ENCODE assay signal across 1 cellular context in the genomic region with DNA sequence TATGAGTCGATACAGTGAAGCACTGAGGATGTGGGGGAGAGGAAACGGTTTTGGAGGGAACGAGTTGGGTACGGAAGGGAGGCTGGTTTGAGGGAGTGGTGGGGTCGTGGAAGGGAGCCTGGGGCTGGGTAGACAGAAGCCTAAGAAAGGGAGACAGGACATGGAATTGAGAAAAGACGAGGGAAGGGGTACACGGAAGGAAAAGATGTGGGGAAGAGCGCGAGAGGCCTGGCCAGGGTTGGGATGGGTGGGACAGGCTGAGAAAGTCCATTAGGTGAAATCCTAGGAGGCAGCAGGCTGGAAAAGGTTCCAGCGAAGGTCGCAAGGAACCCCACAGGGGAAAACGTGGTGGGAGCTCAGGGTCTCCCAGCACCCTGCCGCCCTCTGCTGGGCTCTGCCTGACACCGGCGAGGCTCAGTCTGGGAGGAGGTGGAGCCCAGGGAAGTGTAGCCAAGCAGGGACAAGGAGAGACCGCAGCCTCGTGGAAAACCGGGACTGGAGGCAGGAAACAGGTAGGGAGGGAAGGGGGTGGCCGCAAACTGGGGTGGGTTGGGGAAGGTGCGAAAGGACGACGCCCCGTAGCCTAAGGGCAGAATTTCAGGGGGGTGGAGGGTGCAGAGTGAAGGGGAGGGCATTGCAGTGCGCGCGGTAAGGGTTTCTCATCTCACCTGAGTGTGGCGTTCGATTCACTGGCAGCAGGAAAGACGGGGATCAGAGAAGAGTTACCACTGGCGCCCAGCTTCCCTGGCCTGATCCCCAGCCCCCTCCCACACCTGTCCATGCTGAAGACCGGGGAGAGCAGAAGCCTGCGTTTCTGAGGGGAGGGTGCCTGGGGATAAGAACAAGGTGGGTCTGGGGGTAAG.
TF ChIP-seq lines count a peak whose summit lies in the region.

No MANE protein-coding gene starts in this region.

TF ChIP-seq in GM12878, 131 proteins besides CTCF, POLR2A, EP300 and RAD21:
- TF ChIP-seq, protein P1, sequence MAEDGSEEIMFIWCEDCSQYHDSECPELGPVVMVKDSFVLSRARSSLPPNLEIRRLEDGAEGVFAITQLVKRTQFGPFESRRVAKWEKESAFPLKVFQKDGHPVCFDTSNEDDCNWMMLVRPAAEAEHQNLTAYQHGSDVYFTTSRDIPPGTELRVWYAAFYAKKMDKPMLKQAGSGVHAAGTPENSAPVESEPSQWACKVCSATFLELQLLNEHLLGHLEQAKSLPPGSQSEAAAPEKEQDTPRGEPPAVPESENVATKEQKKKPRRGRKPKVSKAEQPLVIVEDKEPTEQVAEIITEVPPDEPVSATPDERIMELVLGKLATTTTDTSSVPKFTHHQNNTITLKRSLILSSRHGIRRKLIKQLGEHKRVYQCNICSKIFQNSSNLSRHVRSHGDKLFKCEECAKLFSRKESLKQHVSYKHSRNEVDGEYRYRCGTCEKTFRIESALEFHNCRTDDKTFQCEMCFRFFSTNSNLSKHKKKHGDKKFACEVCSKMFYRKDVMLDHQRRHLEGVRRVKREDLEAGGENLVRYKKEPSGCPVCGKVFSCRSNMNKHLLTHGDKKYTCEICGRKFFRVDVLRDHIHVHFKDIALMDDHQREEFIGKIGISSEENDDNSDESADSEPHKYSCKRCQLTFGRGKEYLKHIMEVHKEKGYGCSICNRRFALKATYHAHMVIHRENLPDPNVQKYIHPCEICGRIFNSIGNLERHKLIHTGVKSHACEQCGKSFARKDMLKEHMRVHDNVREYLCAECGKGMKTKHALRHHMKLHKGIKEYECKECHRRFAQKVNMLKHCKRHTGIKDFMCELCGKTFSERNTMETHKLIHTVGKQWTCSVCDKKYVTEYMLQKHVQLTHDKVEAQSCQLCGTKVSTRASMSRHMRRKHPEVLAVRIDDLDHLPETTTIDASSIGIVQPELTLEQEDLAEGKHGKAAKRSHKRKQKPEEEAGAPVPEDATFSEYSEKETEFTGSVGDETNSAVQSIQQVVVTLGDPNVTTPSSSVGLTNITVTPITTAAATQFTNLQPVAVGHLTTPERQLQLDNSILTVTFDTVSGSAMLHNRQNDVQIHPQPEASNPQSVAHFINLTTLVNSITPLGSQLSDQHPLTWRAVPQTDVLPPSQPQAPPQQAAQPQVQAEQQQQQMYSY (CRISPR knock-in tag; IDR thresholded peaks at IDR 0.05): no peak
- TF ChIP-seq ZNF384 (IDR thresholded peaks at IDR 0.05; ENCODE audit: borderline replicate concordance, low read depth, low read length) (no peak), SMARCA5 (IDR thresholded peaks at IDR 0.05) (no peak), TCF12 (IDR thresholded peaks at IDR 0.05; ENCODE audit: low read depth, low read length) (no peak), RBBP5 (conservative IDR thresholded peaks at IDR 0.05) (no peak), POLR2AphosphoS2 (IDR thresholded peaks at IDR 0.05; ENCODE audit: low read depth, low read length) (no peak), SMC3 (IDR thresholded peaks at IDR 0.05; ENCODE audit: borderline replicate concordance, low read length) (peak; percentile 41), NFIC (IDR thresholded peaks at IDR 0.05; ENCODE audit: low read depth, low read length) (no peak), EGR1 (IDR thresholded peaks at IDR 0.05; ENCODE audit: borderline replicate concordance in 1 of 2, low read depth in 2 of 2, low read length in 2 of 2) (no peak), KDM1A (IDR thresholded peaks at IDR 0.05; ENCODE audit: borderline replicate concordance) (no peak), ZSCAN29 (IDR thresholded peaks at IDR 0.05) (no peak), CBX3 (IDR thresholded peaks at IDR 0.05; ENCODE audit: borderline replicate concordance, low read depth) (no peak), KLF5 (IDR thresholded peaks at IDR 0.05; ENCODE audit: partially characterized antibody) (no peak), CBX5 (IDR thresholded peaks at IDR 0.05; ENCODE audit: low read depth) (no peak), IKZF2 (IDR thresholded peaks at IDR 0.05) (peak; percentile 48 to 50; a peak in 3 of 4 replicates), BACH1 (IDR thresholded peaks at IDR 0.05; ENCODE audit: borderline replicate concordance) (no peak), RELA (IDR thresholded peaks at IDR 0.05; ENCODE audit: borderline replicate concordance, partially characterized antibody) (no peak), CHD2 (IDR thresholded peaks at IDR 0.05; ENCODE audit: borderline replicate concordance, low read depth, low read length) (no peak), BRCA1 (IDR thresholded peaks at IDR 0.05; ENCODE audit: low read depth, low read length) (no peak), WRNIP1 (IDR thresholded peaks at IDR 0.05; ENCODE audit: borderline replicate concordance, low read depth, low read length) (no peak), SMAD1 (IDR thresholded peaks at IDR 0.05; ENCODE audit: low read depth, partially characterized antibody) (no peak), YY1 (IDR thresholded peaks at IDR 0.05; ENCODE audit: low read depth, low read length) (no peak; the same call in 1 of the 2 replicates), MXI1 (IDR thresholded peaks at IDR 0.05; ENCODE audit: low read depth, low read length) (no peak), NRF1 (conservative IDR thresholded peaks at IDR 0.05; ENCODE audit: low read depth, low read length) (no peak), EED (IDR thresholded peaks at IDR 0.05; ENCODE audit: low read depth) (peak; percentile 59; the same call in 1 of the 2 replicates), ZBED1 (IDR thresholded peaks at IDR 0.05; ENCODE audit: borderline replicate concordance) (no peak), IKZF1 (conservative IDR thresholded peaks at IDR 0.05) (peak; percentile 57; the same call in 1 of the 2 replicates), DPF2 (IDR thresholded peaks at IDR 0.05) (no peak), PAX8 (IDR thresholded peaks at IDR 0.05) (no peak)
- TF ChIP-seq, protein P2, sequence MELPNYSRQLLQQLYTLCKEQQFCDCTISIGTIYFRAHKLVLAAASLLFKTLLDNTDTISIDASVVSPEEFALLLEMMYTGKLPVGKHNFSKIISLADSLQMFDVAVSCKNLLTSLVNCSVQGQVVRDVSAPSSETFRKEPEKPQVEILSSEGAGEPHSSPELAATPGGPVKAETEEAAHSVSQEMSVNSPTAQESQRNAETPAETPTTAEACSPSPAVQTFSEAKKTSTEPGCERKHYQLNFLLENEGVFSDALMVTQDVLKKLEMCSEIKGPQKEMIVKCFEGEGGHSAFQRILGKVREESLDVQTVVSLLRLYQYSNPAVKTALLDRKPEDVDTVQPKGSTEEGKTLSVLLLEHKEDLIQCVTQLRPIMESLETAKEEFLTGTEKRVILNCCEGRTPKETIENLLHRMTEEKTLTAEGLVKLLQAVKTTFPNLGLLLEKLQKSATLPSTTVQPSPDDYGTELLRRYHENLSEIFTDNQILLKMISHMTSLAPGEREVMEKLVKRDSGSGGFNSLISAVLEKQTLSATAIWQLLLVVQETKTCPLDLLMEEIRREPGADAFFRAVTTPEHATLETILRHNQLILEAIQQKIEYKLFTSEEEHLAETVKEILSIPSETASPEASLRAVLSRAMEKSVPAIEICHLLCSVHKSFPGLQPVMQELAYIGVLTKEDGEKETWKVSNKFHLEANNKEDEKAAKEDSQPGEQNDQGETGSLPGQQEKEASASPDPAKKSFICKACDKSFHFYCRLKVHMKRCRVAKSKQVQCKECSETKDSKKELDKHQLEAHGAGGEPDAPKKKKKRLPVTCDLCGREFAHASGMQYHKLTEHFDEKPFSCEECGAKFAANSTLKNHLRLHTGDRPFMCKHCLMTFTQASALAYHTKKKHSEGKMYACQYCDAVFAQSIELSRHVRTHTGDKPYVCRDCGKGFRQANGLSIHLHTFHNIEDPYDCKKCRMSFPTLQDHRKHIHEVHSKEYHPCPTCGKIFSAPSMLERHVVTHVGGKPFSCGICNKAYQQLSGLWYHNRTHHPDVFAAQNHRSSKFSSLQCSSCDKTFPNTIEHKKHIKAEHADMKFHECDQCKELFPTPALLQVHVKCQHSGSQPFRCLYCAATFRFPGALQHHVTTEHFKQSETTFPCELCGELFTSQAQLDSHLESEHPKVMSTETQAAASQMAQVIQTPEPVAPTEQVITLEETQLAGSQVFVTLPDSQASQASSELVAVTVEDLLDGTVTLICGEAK (IDR thresholded peaks at IDR 0.05; ENCODE audit: borderline replicate concordance): no peak
- TF ChIP-seq, protein P3, sequence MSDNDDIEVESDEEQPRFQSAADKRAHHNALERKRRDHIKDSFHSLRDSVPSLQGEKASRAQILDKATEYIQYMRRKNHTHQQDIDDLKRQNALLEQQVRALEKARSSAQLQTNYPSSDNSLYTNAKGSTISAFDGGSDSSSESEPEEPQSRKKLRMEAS (IDR thresholded peaks at IDR 0.05; ENCODE audit: low read depth, low read length): no peak
- TF ChIP-seq, protein P4, sequence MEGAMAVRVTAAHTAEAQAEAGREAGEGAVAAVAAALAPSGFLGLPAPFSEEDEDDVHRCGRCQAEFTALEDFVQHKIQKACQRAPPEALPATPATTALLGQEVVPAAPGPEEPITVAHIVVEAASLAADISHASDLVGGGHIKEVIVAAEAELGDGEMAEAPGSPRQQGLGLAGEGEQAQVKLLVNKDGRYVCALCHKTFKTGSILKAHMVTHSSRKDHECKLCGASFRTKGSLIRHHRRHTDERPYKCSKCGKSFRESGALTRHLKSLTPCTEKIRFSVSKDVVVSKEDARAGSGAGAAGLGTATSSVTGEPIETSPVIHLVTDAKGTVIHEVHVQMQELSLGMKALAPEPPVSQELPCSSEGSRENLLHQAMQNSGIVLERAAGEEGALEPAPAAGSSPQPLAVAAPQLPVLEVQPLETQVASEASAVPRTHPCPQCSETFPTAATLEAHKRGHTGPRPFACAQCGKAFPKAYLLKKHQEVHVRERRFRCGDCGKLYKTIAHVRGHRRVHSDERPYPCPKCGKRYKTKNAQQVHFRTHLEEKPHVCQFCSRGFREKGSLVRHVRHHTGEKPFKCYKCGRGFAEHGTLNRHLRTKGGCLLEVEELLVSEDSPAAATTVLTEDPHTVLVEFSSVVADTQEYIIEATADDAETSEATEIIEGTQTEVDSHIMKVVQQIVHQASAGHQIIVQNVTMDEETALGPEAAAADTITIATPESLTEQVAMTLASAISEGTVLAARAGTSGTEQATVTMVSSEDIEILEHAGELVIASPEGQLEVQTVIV (IDR thresholded peaks at IDR 0.05; ENCODE audit: borderline replicate concordance, partially characterized antibody): no peak
- TF ChIP-seq, protein P5, sequence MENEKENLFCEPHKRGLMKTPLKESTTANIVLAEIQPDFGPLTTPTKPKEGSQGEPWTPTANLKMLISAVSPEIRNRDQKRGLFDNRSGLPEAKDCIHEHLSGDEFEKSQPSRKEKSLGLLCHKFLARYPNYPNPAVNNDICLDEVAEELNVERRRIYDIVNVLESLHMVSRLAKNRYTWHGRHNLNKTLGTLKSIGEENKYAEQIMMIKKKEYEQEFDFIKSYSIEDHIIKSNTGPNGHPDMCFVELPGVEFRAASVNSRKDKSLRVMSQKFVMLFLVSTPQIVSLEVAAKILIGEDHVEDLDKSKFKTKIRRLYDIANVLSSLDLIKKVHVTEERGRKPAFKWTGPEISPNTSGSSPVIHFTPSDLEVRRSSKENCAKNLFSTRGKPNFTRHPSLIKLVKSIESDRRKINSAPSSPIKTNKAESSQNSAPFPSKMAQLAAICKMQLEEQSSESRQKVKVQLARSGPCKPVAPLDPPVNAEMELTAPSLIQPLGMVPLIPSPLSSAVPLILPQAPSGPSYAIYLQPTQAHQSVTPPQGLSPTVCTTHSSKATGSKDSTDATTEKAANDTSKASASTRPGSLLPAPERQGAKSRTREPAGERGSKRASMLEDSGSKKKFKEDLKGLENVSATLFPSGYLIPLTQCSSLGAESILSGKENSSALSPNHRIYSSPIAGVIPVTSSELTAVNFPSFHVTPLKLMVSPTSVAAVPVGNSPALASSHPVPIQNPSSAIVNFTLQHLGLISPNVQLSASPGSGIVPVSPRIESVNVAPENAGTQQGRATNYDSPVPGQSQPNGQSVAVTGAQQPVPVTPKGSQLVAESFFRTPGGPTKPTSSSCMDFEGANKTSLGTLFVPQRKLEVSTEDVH (IDR thresholded peaks at IDR 0.05; ENCODE audit: low read depth, partially characterized antibody): no peak
- TF ChIP-seq, protein P6, sequence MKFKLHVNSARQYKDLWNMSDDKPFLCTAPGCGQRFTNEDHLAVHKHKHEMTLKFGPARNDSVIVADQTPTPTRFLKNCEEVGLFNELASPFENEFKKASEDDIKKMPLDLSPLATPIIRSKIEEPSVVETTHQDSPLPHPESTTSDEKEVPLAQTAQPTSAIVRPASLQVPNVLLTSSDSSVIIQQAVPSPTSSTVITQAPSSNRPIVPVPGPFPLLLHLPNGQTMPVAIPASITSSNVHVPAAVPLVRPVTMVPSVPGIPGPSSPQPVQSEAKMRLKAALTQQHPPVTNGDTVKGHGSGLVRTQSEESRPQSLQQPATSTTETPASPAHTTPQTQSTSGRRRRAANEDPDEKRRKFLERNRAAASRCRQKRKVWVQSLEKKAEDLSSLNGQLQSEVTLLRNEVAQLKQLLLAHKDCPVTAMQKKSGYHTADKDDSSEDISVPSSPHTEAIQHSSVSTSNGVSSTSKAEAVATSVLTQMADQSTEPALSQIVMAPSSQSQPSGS (IDR thresholded peaks at IDR 0.05; ENCODE audit: low read length): no peak
- TF ChIP-seq, protein P7, sequence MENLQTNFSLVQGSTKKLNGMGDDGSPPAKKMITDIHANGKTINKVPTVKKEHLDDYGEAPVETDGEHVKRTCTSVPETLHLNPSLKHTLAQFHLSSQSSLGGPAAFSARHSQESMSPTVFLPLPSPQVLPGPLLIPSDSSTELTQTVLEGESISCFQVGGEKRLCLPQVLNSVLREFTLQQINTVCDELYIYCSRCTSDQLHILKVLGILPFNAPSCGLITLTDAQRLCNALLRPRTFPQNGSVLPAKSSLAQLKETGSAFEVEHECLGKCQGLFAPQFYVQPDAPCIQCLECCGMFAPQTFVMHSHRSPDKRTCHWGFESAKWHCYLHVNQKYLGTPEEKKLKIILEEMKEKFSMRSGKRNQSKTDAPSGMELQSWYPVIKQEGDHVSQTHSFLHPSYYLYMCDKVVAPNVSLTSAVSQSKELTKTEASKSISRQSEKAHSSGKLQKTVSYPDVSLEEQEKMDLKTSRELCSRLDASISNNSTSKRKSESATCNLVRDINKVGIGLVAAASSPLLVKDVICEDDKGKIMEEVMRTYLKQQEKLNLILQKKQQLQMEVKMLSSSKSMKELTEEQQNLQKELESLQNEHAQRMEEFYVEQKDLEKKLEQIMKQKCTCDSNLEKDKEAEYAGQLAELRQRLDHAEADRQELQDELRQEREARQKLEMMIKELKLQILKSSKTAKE (IDR thresholded peaks at IDR 0.05; ENCODE audit: low read depth, poor library complexity, severe bottlenecking): no peak
- TF ChIP-seq, protein P8, sequence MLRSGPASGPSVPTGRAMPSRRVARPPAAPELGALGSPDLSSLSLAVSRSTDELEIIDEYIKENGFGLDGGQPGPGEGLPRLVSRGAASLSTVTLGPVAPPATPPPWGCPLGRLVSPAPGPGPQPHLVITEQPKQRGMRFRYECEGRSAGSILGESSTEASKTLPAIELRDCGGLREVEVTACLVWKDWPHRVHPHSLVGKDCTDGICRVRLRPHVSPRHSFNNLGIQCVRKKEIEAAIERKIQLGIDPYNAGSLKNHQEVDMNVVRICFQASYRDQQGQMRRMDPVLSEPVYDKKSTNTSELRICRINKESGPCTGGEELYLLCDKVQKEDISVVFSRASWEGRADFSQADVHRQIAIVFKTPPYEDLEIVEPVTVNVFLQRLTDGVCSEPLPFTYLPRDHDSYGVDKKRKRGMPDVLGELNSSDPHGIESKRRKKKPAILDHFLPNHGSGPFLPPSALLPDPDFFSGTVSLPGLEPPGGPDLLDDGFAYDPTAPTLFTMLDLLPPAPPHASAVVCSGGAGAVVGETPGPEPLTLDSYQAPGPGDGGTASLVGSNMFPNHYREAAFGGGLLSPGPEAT (IDR thresholded peaks at IDR 0.05; ENCODE audit: low read depth): no peak
